8 cellular contexts compared by ENCODE assay signal in genomic region chr6:17156112-17156921, GRCh38. TPM values are rescaled to one million over a fixed set of nuclear protein-coding genes. Genes with fewer than 3 reads are reported as not detected.
DNase-seq lines count a peak whose midpoint lies in the region; ATAC-seq and TF ChIP-seq lines count a peak whose summit lies in the region.

No MANE protein-coding gene starts in this region.

- peaks cover 20% of the 10 kb centered on the region for H3K9me3 ChIP-seq in WERI-Rb-1 (ENCODE audit: severe bottlenecking)
- no peaks in the 10 kb centered on the region for H3K9me3 ChIP-seq in mammary epithelial cell (replicated peaks; ENCODE audit: insufficient read depth, low read length)

- WGBS in mammary epithelial cell (ENCODE audit: low coverage, missing lambda C conversion rate): 18% methylated on average over 4 of the region's 4 CpGs

- H3K27me3 ChIP-seq in WERI-Rb-1 (ENCODE audit: insufficient read depth, low read depth, severe bottlenecking) (no peaks in the 10 kb centered on the region), mammary epithelial cell (ENCODE audit: insufficient read depth, low read length) (no peaks in the 10 kb centered on the region), kidney epithelial cell (ENCODE audit: control insufficient read depth, insufficient read depth, low read length) (no peaks in the 10 kb centered on the region)

- H3K4me3 ChIP-seq in WERI-Rb-1 (ENCODE audit: low read depth, low read length) (no peak overlapping the region), mammary epithelial cell (replicated peaks in 1 of 3; ENCODE audit: insufficient read depth in 1 of 3, low read depth in 2 of 3, low read length in 3 of 3) (no peak overlapping the region), kidney epithelial cell (ENCODE audit: low read depth, low read length) (no peak overlapping the region)

- no peak overlapping the region for H3K4me2 ChIP-seq in mammary epithelial cell (ENCODE audit: insufficient read depth, low read depth, low read length)

- CTCF ChIA-PET in mammary epithelial cell (lab: Charles Lee; ENCODE audit: low non-redundant PET): no interaction called here

- in situ Hi-C loops in mammary epithelial cell (cut with MboI; ENCODE audit: low sequenced_read_pairs in 2 of 2): loop anchor here (5.0 to 25.0 kb wide), 4 partner anchors 426 to 656 kb away; no protein-coding TSS in a partner anchor

- DNase-seq in H4 (ENCODE audit: low spot score) (peak; percentile 71), NCI-H2171 (lab: John Stamatoyannopoulos, UW) (peak; percentile 68), WERI-Rb-1 (peak; percentile 76), mammary epithelial cell (peak; percentile 49), kidney epithelial cell (ENCODE audit: low read depth) (peak; percentile 48)
- peak; percentile 35 for DNase-seq in stimulated activated CD4-positive, alpha-beta T cell treated with anti-CD3 and anti-CD28 coated beads, Interleukin-2, amount 100 ng/mL, for 4 hours (ENCODE audit: low read depth)

- H3K9ac ChIP-seq in mammary epithelial cell (ENCODE audit: insufficient read depth, low read length): no peak overlapping the region

- TF ChIP-seq CTCF in C4-2B (conservative IDR thresholded peaks at IDR 0.05) (peak; percentile 81), WERI-Rb-1 (IDR thresholded peaks at IDR 0.05; ENCODE audit: low read depth, low read length) (peak; percentile 71), mammary epithelial cell (conservative IDR thresholded peaks at IDR 0.05 in 1 of 2, IDR thresholded peaks at IDR 0.05 in 1 of 2; ENCODE audit: extremely low read depth in 1 of 2, insufficient read depth in 1 of 2, low read depth in 1 of 2, low read length in 2 of 2) (peak; percentile 73 to 77), kidney epithelial cell (IDR thresholded peaks at IDR 0.05; ENCODE audit: insufficient read depth, low read length, poor library complexity, severe bottlenecking) (peak; percentile 68)

- dilution Hi-C loops in mammary epithelial cell (cut with HindIII; ENCODE audit: low sequenced_read_pairs): loop anchor here (25.0 kb wide), 2 partner anchors 431 to 631 kb away; no protein-coding TSS in a partner anchor

- intact Hi-C loops in mammary epithelial cell (cut with micrococcal nuclease): loop anchor here (1.0 to 10.0 kb wide), 4 partner anchors 238 to 1348 kb away; partner anchors contain the start of gene CAP2

- peak overlapping the region; percentile 32; the same call in 1 of the 2 replicates for H3K27ac ChIP-seq in C4-2B
- no peak overlapping the region for H3K27ac ChIP-seq in WERI-Rb-1
- H3K27ac ChIP-seq in mammary epithelial cell (ENCODE audit: insufficient read depth, low read depth, low read length): no peak overlapping the region

- H3K36me3 ChIP-seq in WERI-Rb-1: no peaks in the 10 kb centered on the region
- H3K36me3 ChIP-seq in mammary epithelial cell (ENCODE audit: insufficient read depth, low read length): no peaks in the 10 kb centered on the region
- H3K36me3 ChIP-seq in kidney epithelial cell (ENCODE audit: control insufficient read depth, insufficient read depth, low read length): no peaks in the 10 kb centered on the region

- no peaks in the 10 kb centered on the region for H4K20me1 ChIP-seq in mammary epithelial cell (ENCODE audit: insufficient read depth, low read length)

- ATAC-seq in HG02642 (IDR thresholded peaks at IDR 0.05; ENCODE audit: poor library complexity, unreplicated experiment): no peak

- no peaks in the 10 kb centered on the region for H3K79me2 ChIP-seq in mammary epithelial cell (ENCODE audit: insufficient read depth, low read length)

- BruUV-seq in mammary epithelial cell (replicated peaks; lab: Mats Ljungman, UMichigan): no TSS peak

- no peak overlapping the region for H2AFZ ChIP-seq in mammary epithelial cell (ENCODE audit: low read depth, low read length)

- H3K4me1 ChIP-seq in mammary epithelial cell (ENCODE audit: insufficient read depth, low read length): no peaks in the 10 kb centered on the region

RNA-seq across cellular contexts. Expression of gene STMND1, which starts 54.5 kb away (rescaled TPM):
- not detected in 2 replicates for total RNA-seq in H4 (2014; rRNA removed; shearing (Covaris generic))
- not detected for total RNA-seq in mammary epithelial cell
- polyA plus RNA-seq in mammary epithelial cell: not detected
- polyA minus RNA-seq in mammary epithelial cell: not detected
- 0.07 TPM in 1 of 2 replicates, not detected in the other for total RNA-seq in kidney epithelial cell
